ENCODE assay signal across 8 cellular contexts in genomic region chr3:120741837-120742197, GRCh38. TPM values are rescaled to one million over a fixed set of nuclear protein-coding genes. Genes with fewer than 3 reads are reported as not detected.
DNase-seq lines count a peak whose midpoint lies in the region; ATAC-seq and TF ChIP-seq lines count a peak whose summit lies in the region.

No MANE protein-coding gene starts in this region.

- H3K4me1 Mint-ChIP-seq in activated CD8-positive, alpha-beta memory T cell treated with anti-CD3 and anti-CD28 coated beads, Interleukin-2, amount 10 ng/mL, durations not matched to agents 7 days and 5 days, result peaks cover 29% of the 10 kb centered on the region

- no peak for DNase-seq in activated CD8-positive, alpha-beta memory T cell treated with anti-CD3 and anti-CD28 coated beads, Interleukin-2, amount 10 ng/mL, durations not matched to agents 7 days and 5 days
- no peak for DNase-seq in activated CD8-positive, alpha-beta memory T cell treated with anti-CD3 and anti-CD28 coated beads for 24 hours
- DNase-seq in fibroblast of the conjunctiva (ENCODE audit: low read depth) (peak; percentile 24), retinal pigment epithelial cell (ENCODE audit: low read depth) (no peak), COR-L47 (lab: John Stamatoyannopoulos, UW) (no peak), NCI-H1930 (lab: John Stamatoyannopoulos, UW) (no peak)

- peak overlapping the region; percentile 99 for H3K4me3 ChIP-seq in retinal pigment epithelial cell (ENCODE audit: low read length)

- peak overlapping the region; percentile 98 for H3K27ac Mint-ChIP-seq in activated CD8-positive, alpha-beta memory T cell treated with anti-CD3 and anti-CD28 coated beads, Interleukin-2, amount 10 ng/mL, durations not matched to agents 7 days and 5 days

- H3K27me3 Mint-ChIP-seq in activated CD8-positive, alpha-beta memory T cell treated with anti-CD3 and anti-CD28 coated beads, Interleukin-2, amount 10 ng/mL, durations not matched to agents 7 days and 5 days, result no peaks in the 10 kb centered on the region

- CTCF ChIA-PET in activated CD8-positive, alpha-beta memory T cell treated with anti-CD3 and anti-CD28 coated beads, Interleukin-2, amount 10 ng/mL, durations not matched to agents 7 days and 5 days (lab: Charles Lee), result interaction anchor here (1.7 kb wide), 1 partner anchor 146 kb away, joined by 8 read pairs; the partner anchor contains the start of gene NDUFB4

- peaks cover 21% of the 10 kb centered on the region for H3K36me3 Mint-ChIP-seq in activated CD8-positive, alpha-beta memory T cell treated with anti-CD3 and anti-CD28 coated beads, Interleukin-2, amount 10 ng/mL, durations not matched to agents 7 days and 5 days

- peak overlapping the region; percentile 99 for H3K4me3 Mint-ChIP-seq in activated CD8-positive, alpha-beta memory T cell treated with anti-CD3 and anti-CD28 coated beads, Interleukin-2, amount 10 ng/mL, durations not matched to agents 7 days and 5 days

- peak; percentile 17 for ATAC-seq in activated CD8-positive, alpha-beta memory T cell treated with anti-CD3 and anti-CD28 coated beads, Interleukin-2, amount 10 ng/mL, durations not matched to agents 7 days and 5 days
- peak; percentile 24 for ATAC-seq in HG02973 (IDR thresholded peaks at IDR 0.05; ENCODE audit: unreplicated experiment)
- peak; percentile 41 for ATAC-seq in SK-N-SH treated with all-trans-retinoic acid at 6 μM for 48 hours

- H3K9me3 Mint-ChIP-seq in activated CD8-positive, alpha-beta memory T cell treated with anti-CD3 and anti-CD28 coated beads, Interleukin-2, amount 10 ng/mL, durations not matched to agents 7 days and 5 days (ENCODE audit: low read depth), result no peaks in the 10 kb centered on the region

- TF ChIP-seq CTCF in retinal pigment epithelial cell (conservative IDR thresholded peaks at IDR 0.05; ENCODE audit: low read depth, low read length), result no peak

TF ChIP-seq in SK-N-SH treated with all-trans-retinoic acid at 6 μM for 48 hours, 23 proteins besides CTCF, POLR2A, EP300 and RAD21:
- no peak for TF ChIP-seq ZNF70 (CRISPR knock-in tag; IDR thresholded peaks at IDR 0.05)
- TF ChIP-seq RARB (CRISPR knock-in tag; IDR thresholded peaks at IDR 0.05), result no peak
- TF ChIP-seq BACH2 (CRISPR knock-in tag; IDR thresholded peaks at IDR 0.05; ENCODE audit: borderline replicate concordance), result no peak
- TF ChIP-seq SNAI2 (CRISPR knock-in tag; IDR thresholded peaks at IDR 0.05), result no peak
- TF ChIP-seq OSR1 (CRISPR knock-in tag; IDR thresholded peaks at IDR 0.05), result no peak
- no peak for TF ChIP-seq PATZ1 (CRISPR knock-in tag; IDR thresholded peaks at IDR 0.05; ENCODE audit: borderline replicate concordance)
- TF ChIP-seq ZFP30 (CRISPR knock-in tag; IDR thresholded peaks at IDR 0.05), result no peak
- TF ChIP-seq CREB5 (CRISPR knock-in tag; IDR thresholded peaks at IDR 0.05; ENCODE audit: low read depth), result no peak
- TF ChIP-seq ZFP3 (CRISPR knock-in tag; IDR thresholded peaks at IDR 0.05), result no peak
- no peak for TF ChIP-seq GLIS3 (CRISPR knock-in tag; IDR thresholded peaks at IDR 0.05)
- TF ChIP-seq ZNF565 (CRISPR knock-in tag; conservative IDR thresholded peaks at IDR 0.05; ENCODE audit: low read depth), result no peak
- TF ChIP-seq CSRNP3 (CRISPR knock-in tag; IDR thresholded peaks at IDR 0.05), result no peak
- no peak for TF ChIP-seq TOX (CRISPR knock-in tag; IDR thresholded peaks at IDR 0.05; ENCODE audit: borderline replicate concordance)
- TF ChIP-seq ZC3H10 (CRISPR knock-in tag; IDR thresholded peaks at IDR 0.05), result no peak

RNA-seq across cellular contexts. Expression of gene RABL3, which starts 0.5 kb away (rescaled TPM):
- 10 to 100 TPM; 18.8 to 21.0 TPM for total RNA-seq in activated CD8-positive, alpha-beta memory T cell treated with anti-CD3 and anti-CD28 coated beads, Interleukin-2, amount 10 ng/mL, durations not matched to agents 7 days and 5 days

RNA-seq across cellular contexts. Expression of gene GTF2E1, which starts 0.7 kb away (rescaled TPM):
- total RNA-seq in activated CD8-positive, alpha-beta memory T cell treated with anti-CD3 and anti-CD28 coated beads, Interleukin-2, amount 10 ng/mL, durations not matched to agents 7 days and 5 days, result 10 to 100 TPM; 25.4 to 32.6 TPM

RNA-seq across cellular contexts. Expression of gene HGD, which starts 59.8 kb away (rescaled TPM):
- total RNA-seq in activated CD8-positive, alpha-beta memory T cell treated with anti-CD3 and anti-CD28 coated beads, Interleukin-2, amount 10 ng/mL, durations not matched to agents 7 days and 5 days, result under 1 TPM; 0.23 to 0.49 TPM
